In genomic region chr7:17706255-17706654, GRCh38 we compare ENCODE assay signal across 25 cellular contexts.
A peak's percentile ranks its signal among the peaks of the same experiment; 100 is the strongest.
DNase-seq lines count a peak whose midpoint lies in the region; ATAC-seq and TF ChIP-seq lines count a peak whose summit lies in the region.
"Had no signal": no experiment of that assay in that cellular context is flagged by ENCODE, and none has a peak within 500 bp of the region (broad histone marks: within the 10 kb centered on the region; RNA-seq: fewer than 3 reads in every experiment).

No MANE protein-coding gene starts in this region.

- intact Hi-C loops in activated CD4-positive, alpha-beta T cell treated with anti-CD3 and anti-CD28 coated beads, Interleukin-2, amount 10 ng/mL, durations not matched to agents 24 days and 14 days (cut with micrococcal nuclease) = no loop called here
- intact Hi-C loops in activated CD4-positive, alpha-beta T cell treated with anti-CD3 and anti-CD28 coated beads for 36 hours (cut with DNase I, micrococcal nuclease) = loop anchor here (2.0 to 10.0 kb wide), 5 partner anchors 287 to 641 kb away; no protein-coding TSS in a partner anchor
- intact Hi-C loops in PC-9 (cut with micrococcal nuclease; ENCODE audit: unreplicated experiment) = loop anchor here (1.0 to 10.0 kb wide), 3 partner anchors 61 to 639 kb away; partner anchors contain the start of gene SNX13

- 0 out of 2 replicates have a peak, but pooled peaks cover 4% of the 10 kb centered on the region for H3K9me3 ChIP-seq in PC-9 (ENCODE audit: insufficient read depth, low read depth)
- H3K9me3 ChIP-seq: esophagus squamous epithelium, lower lobe of right lung, right atrium auricular region, thoracic aorta had no signal

- no peaks in the 10 kb centered on the region for H3K27me3 ChIP-seq in PC-9 (ENCODE audit: insufficient read depth, low read depth)
- H3K27me3 ChIP-seq in foreskin keratinocyte = no peaks in the 10 kb centered on the region
- H3K27me3 ChIP-seq: brain microvascular endothelial cell, esophagus squamous epithelium, gastroesophageal sphincter, right atrium auricular region had no signal

- no peaks in the 10 kb centered on the region for H4K20me1 ChIP-seq in PC-9 (ENCODE audit: insufficient read depth)

- H3K27ac Mint-ChIP-seq in activated CD4-positive, alpha-beta T cell treated with anti-CD3 and anti-CD28 coated beads, Interleukin-2, amount 10 ng/mL, durations not matched to agents 24 days and 14 days = no peak overlapping the region
- H3K27ac Mint-ChIP-seq in activated CD4-positive, alpha-beta T cell treated with anti-CD3 and anti-CD28 coated beads for 36 hours = no peak overlapping the region
- H3K27ac Mint-ChIP-seq in activated naive CD8-positive, alpha-beta T cell treated with anti-CD3 and anti-CD28 coated beads for 36 hours = no peak overlapping the region
- H3K27ac Mint-ChIP-seq: activated CD8-positive, alpha-beta T cell treated with anti-CD3 and anti-CD28 coated beads for 36 hours; activated T-helper 1 cell treated with anti-CD3 and anti-CD28 coated beads, Interleukin-12 subunit alpha, Interleukin-12 subunit beta, Interleukin-2, Interleukin-4 antibody, amounts not matched to agents 30 ng/mL and 10 ng/mL and 1 ng/mL, durations not matched to agents 14 hours and 24 hours and 36 hours; CD4-positive, alpha-beta T cell; GM23338; natural killer cell treated with Interleukin-12 subunit alpha and Interleukin-12 subunit beta and Interleukin-15 and Interleukin-18, amount 100 ng/mL, for 72 hours; stimulated activated naive CD8-positive, alpha-beta T cell treated with anti-CD3 and anti-CD28 coated beads, Interleukin-15, amount 100 ng/mL, for 72 hours; T-helper 2 cell treated with Interferon-gamma antibody and Interleukin-4, amounts not matched to agents 5 μg/mL and 100 μg/mL, for 36 hours had no signal

- H3K4me1 ChIP-seq in PC-9 (replicated peaks; ENCODE audit: insufficient read depth) (no peaks in the 10 kb centered on the region), foreskin keratinocyte (no peaks in the 10 kb centered on the region)
- H3K4me1 ChIP-seq: esophagus squamous epithelium, lower lobe of right lung, parathyroid adenoma, right atrium auricular region had no signal

- CTCF ChIA-PET in activated CD4-positive, alpha-beta T cell treated with anti-CD3 and anti-CD28 coated beads for 36 hours (lab: Charles Lee) = interaction anchor here (0.7 to 1.1 kb wide), 5 partner anchors 9 to 615 kb away, joined by 3 to 4 read pairs (median 4); no protein-coding TSS in a partner anchor
- CTCF ChIA-PET in PC-9 (lab: Charles Lee) = interaction anchor here (0.5 to 1.1 kb wide), 7 partner anchors 54 to 1212 kb away, joined by 3 to 12 read pairs (median 3); no protein-coding TSS in a partner anchor

- H3K79me2 ChIP-seq in PC-9 (ENCODE audit: low read depth) = no peaks in the 10 kb centered on the region
- H3K79me2 ChIP-seq: parathyroid adenoma had no signal

- no peaks in the 10 kb centered on the region for H3K9me2 ChIP-seq in PC-9 (ENCODE audit: insufficient read depth)

- H3F3A ChIP-seq in PC-9 (ENCODE audit: insufficient read depth, low read depth) = no peaks in the 10 kb centered on the region

- peak; percentile 16 for DNase-seq in activated CD4-positive, alpha-beta T cell treated with anti-CD3 and anti-CD28 coated beads, Interleukin-2, amount 10 ng/mL, durations not matched to agents 24 days and 14 days
- no peak for DNase-seq in activated CD4-positive, alpha-beta T cell treated with anti-CD3 and anti-CD28 coated beads for 36 hours
- DNase-seq in PC-9 = no peak
- DNase-seq in foreskin keratinocyte = no peak
- DNase-seq in NCI-H1417 treated with DMSO at 0.1 percent for 48 hours (lab: John Stamatoyannopoulos, UW) = no peak
- DNase-seq in occipital lobe (lab: John Stamatoyannopoulos, UW) = no peak
- no peak for DNase-seq in activated naive CD8-positive, alpha-beta T cell treated with anti-CD3 and anti-CD28 coated beads for 36 hours
- DNase-seq: activated CD4-positive, alpha-beta T cell treated with anti-CD3 and anti-CD28 coated beads for 1 hour; activated CD8-positive, alpha-beta memory T cell treated with anti-CD3 and anti-CD28 coated beads, Interleukin-2, amount 50 U/mL, for 48 hours; esophagus squamous epithelium; lower lobe of right lung had no signal

- no peak overlapping the region for H3K4me3 Mint-ChIP-seq in activated CD4-positive, alpha-beta T cell treated with anti-CD3 and anti-CD28 coated beads, Interleukin-2, amount 10 ng/mL, durations not matched to agents 24 days and 14 days
- H3K4me3 Mint-ChIP-seq in activated CD4-positive, alpha-beta T cell treated with anti-CD3 and anti-CD28 coated beads for 36 hours = no peak overlapping the region
- H3K4me3 Mint-ChIP-seq in activated naive CD8-positive, alpha-beta T cell treated with anti-CD3 and anti-CD28 coated beads for 36 hours = no peak overlapping the region
- H3K4me3 Mint-ChIP-seq: activated CD8-positive, alpha-beta T cell treated with anti-CD3 and anti-CD28 coated beads for 36 hours; activated T-helper 1 cell treated with anti-CD3 and anti-CD28 coated beads, Interleukin-12 subunit alpha, Interleukin-12 subunit beta, Interleukin-2, Interleukin-4 antibody, amounts not matched to agents 30 ng/mL and 10 ng/mL and 1 ng/mL, durations not matched to agents 14 hours and 24 hours and 36 hours; CD4-positive, alpha-beta T cell; GM23338; natural killer cell treated with Interleukin-12 subunit alpha and Interleukin-12 subunit beta and Interleukin-15 and Interleukin-18, amount 100 ng/mL, for 72 hours; stimulated activated naive CD8-positive, alpha-beta T cell treated with anti-CD3 and anti-CD28 coated beads, Interleukin-15, amount 100 ng/mL, for 72 hours; T-helper 2 cell treated with Interferon-gamma antibody and Interleukin-4, amounts not matched to agents 5 μg/mL and 100 μg/mL, for 36 hours had no signal

- peaks cover 2% of the 10 kb centered on the region for H3K9me3 Mint-ChIP-seq in activated CD4-positive, alpha-beta T cell treated with anti-CD3 and anti-CD28 coated beads, Interleukin-2, amount 10 ng/mL, durations not matched to agents 24 days and 14 days
- H3K9me3 Mint-ChIP-seq in activated CD4-positive, alpha-beta T cell treated with anti-CD3 and anti-CD28 coated beads for 36 hours (ENCODE audit: low read depth) = peaks cover 1% of the 10 kb centered on the region
- H3K9me3 Mint-ChIP-seq in activated naive CD8-positive, alpha-beta T cell treated with anti-CD3 and anti-CD28 coated beads for 36 hours = peaks cover under 1% of the 10 kb centered on the region
- H3K9me3 Mint-ChIP-seq: CD4-positive, alpha-beta T cell; GM23338; natural killer cell treated with Interleukin-12 subunit alpha and Interleukin-12 subunit beta and Interleukin-15 and Interleukin-18, amount 100 ng/mL, for 72 hours; stimulated activated naive CD8-positive, alpha-beta T cell treated with anti-CD3 and anti-CD28 coated beads, Interleukin-15, amount 100 ng/mL, for 72 hours had no signal

- no TSS peak for BruUV-seq in PC-9 (replicated peaks; lab: Mats Ljungman, UMichigan)

- no peaks in the 10 kb centered on the region for H3K36me3 Mint-ChIP-seq in activated CD4-positive, alpha-beta T cell treated with anti-CD3 and anti-CD28 coated beads, Interleukin-2, amount 10 ng/mL, durations not matched to agents 24 days and 14 days (ENCODE audit: low read depth)
- H3K36me3 Mint-ChIP-seq in activated CD4-positive, alpha-beta T cell treated with anti-CD3 and anti-CD28 coated beads for 36 hours (ENCODE audit: low read depth) = no peaks in the 10 kb centered on the region
- H3K36me3 Mint-ChIP-seq in activated naive CD8-positive, alpha-beta T cell treated with anti-CD3 and anti-CD28 coated beads for 36 hours = no peaks in the 10 kb centered on the region

- peak overlapping the region; percentile 41; the same call in 1 of the 2 replicates for H2AFZ ChIP-seq in PC-9
- H2AFZ ChIP-seq: GM23338, parathyroid adenoma had no signal

- peak overlapping the region; percentile 20; the same call in 1 of the 2 replicates for H3K4me2 ChIP-seq in PC-9
- H3K4me2 ChIP-seq: GM23338 had no signal

- no peaks in the 10 kb centered on the region for H3K4me1 Mint-ChIP-seq in activated CD4-positive, alpha-beta T cell treated with anti-CD3 and anti-CD28 coated beads, Interleukin-2, amount 10 ng/mL, durations not matched to agents 24 days and 14 days
- H3K4me1 Mint-ChIP-seq in activated CD4-positive, alpha-beta T cell treated with anti-CD3 and anti-CD28 coated beads for 36 hours = no peaks in the 10 kb centered on the region
- H3K4me1 Mint-ChIP-seq in activated naive CD8-positive, alpha-beta T cell treated with anti-CD3 and anti-CD28 coated beads for 36 hours = no peaks in the 10 kb centered on the region
- H3K4me1 Mint-ChIP-seq: stimulated activated naive CD8-positive, alpha-beta T cell treated with anti-CD3 and anti-CD28 coated beads, Interleukin-15, amount 100 ng/mL, for 72 hours had no signal

- no peak for ATAC-seq in activated CD4-positive, alpha-beta T cell treated with anti-CD3 and anti-CD28 coated beads for 36 hours
- ATAC-seq in foreskin keratinocyte (no peak), HG03342 (IDR thresholded peaks at IDR 0.05; ENCODE audit: unreplicated experiment) (no peak)
- ATAC-seq: activated CD8-positive, alpha-beta T cell treated with anti-CD3 and anti-CD28 coated beads for 36 hours; gastroesophageal sphincter; natural killer cell treated with Interleukin-12 subunit alpha and Interleukin-12 subunit beta and Interleukin-15 and Interleukin-18, amount 100 ng/mL, for 72 hours had no signal

- peaks cover 11% of the 10 kb centered on the region for H3K27me3 Mint-ChIP-seq in activated CD4-positive, alpha-beta T cell treated with anti-CD3 and anti-CD28 coated beads, Interleukin-2, amount 10 ng/mL, durations not matched to agents 24 days and 14 days
- peaks cover 3% of the 10 kb centered on the region for H3K27me3 Mint-ChIP-seq in activated CD4-positive, alpha-beta T cell treated with anti-CD3 and anti-CD28 coated beads for 36 hours
- H3K27me3 Mint-ChIP-seq in activated naive CD8-positive, alpha-beta T cell treated with anti-CD3 and anti-CD28 coated beads for 36 hours = peaks cover 3% of the 10 kb centered on the region
- H3K27me3 Mint-ChIP-seq: activated CD8-positive, alpha-beta T cell treated with anti-CD3 and anti-CD28 coated beads for 36 hours had no signal

- POLR2A ChIA-PET in activated CD4-positive, alpha-beta T cell treated with anti-CD3 and anti-CD28 coated beads for 36 hours (lab: Charles Lee) = no interaction called here
- POLR2A ChIA-PET in PC-9 (lab: Charles Lee; ENCODE audit: unreplicated experiment) = interaction anchor here (0.6 kb wide), 3 partner anchors 66 to 802 kb away, joined by 3 to 4 read pairs (median 3); no protein-coding TSS in a partner anchor

- no peak overlapping the region for H3K27ac ChIP-seq in PC-9
- H3K27ac ChIP-seq in foreskin keratinocyte = peak overlapping the region; percentile 38
- H3K27ac ChIP-seq: brain microvascular endothelial cell, dorsolateral prefrontal cortex, esophagus squamous epithelium, gastroesophageal sphincter, lower lobe of right lung, parathyroid adenoma, right atrium auricular region, thoracic aorta had no signal

- TF ChIP-seq CTCF in PC-9 (conservative IDR thresholded peaks at IDR 0.05) = no peak
- no peak for TF ChIP-seq CTCF in foreskin keratinocyte (conservative IDR thresholded peaks at IDR 0.05)

- no peak overlapping the region for H3K4me3 ChIP-seq in PC-9
- H3K4me3 ChIP-seq: dorsolateral prefrontal cortex, esophagus squamous epithelium, gastroesophageal sphincter, GM23338, lower lobe of right lung, right atrium auricular region, thoracic aorta had no signal

- H3K36me3 ChIP-seq in PC-9 (ENCODE audit: low read depth) = no peaks in the 10 kb centered on the region
- H3K36me3 ChIP-seq: brain microvascular endothelial cell, esophagus squamous epithelium, gastroesophageal sphincter, lower lobe of right lung, right atrium auricular region, thoracic aorta had no signal
